In the genomic region with DNA sequence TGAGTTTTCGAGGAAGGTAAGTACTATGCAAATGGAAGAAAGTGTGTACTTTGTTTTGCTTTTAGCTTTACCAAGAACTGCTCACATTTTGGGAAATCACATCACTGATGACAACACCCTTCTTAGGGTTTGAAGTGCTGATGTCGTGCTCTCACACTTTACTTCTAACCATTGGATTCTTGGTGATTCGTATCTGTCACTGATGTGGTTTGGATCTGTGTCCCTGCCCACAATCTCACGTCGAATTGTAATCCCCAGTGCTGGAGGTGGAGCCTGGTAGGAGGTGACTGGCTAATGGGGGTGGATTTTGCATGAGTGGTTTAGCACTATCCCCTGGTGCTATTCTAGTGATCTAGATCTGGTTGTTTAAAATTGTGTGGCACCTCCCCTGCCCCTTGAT, we compare ENCODE assay signal across 20 cellular contexts.
DNase-seq lines count a peak whose midpoint lies in the region; ATAC-seq and TF ChIP-seq lines count a peak whose summit lies in the region.
"Had no signal": no experiment of that assay in that cellular context is flagged by ENCODE, and none has a peak within 500 bp of the region (broad histone marks: within the 10 kb centered on the region; RNA-seq: fewer than 3 reads in every experiment).

No MANE protein-coding gene starts in this region.

- H3K23ac ChIP-seq in mesendoderm (ENCODE audit: low read length), result no peak overlapping the region

- no peak overlapping the region for H2BK5ac ChIP-seq in mesendoderm (ENCODE audit: low read length)

- H3K56ac ChIP-seq in mesendoderm (ENCODE audit: low read length), result no peak overlapping the region

- intact Hi-C loops in left colon (cut with DNase I, micrococcal nuclease), result no loop called here

- H3K4ac ChIP-seq in mesendoderm (ENCODE audit: low read depth, low read length), result no peak overlapping the region

- H3K9ac ChIP-seq in mesendoderm (ENCODE audit: low read length), result no peak overlapping the region

- no peaks in the 10 kb centered on the region for H3K79me2 ChIP-seq in mesendoderm (ENCODE audit: control insufficient read depth, insufficient read depth, low read length)

- no peak for TF ChIP-seq CTCF in omental fat pad (IDR thresholded peaks at IDR 0.05)

- no peak overlapping the region for H4K8ac ChIP-seq in mesendoderm (ENCODE audit: low read depth, low read length)

- no peak overlapping the region for H2AK5ac ChIP-seq in mesendoderm (ENCODE audit: low read length)

- no peaks in the 10 kb centered on the region for H3K79me1 ChIP-seq in mesendoderm (ENCODE audit: low read length)

- no peaks in the 10 kb centered on the region for H3K36me3 ChIP-seq in mesendoderm (ENCODE audit: control insufficient read depth, insufficient read depth, low read length)
- H3K36me3 ChIP-seq: MG63, Peyer's patch, thyroid gland had no signal

- H4K5ac ChIP-seq in mesendoderm (ENCODE audit: low read length), result no peak overlapping the region

- H3K27ac ChIP-seq in mesendoderm (ENCODE audit: low read depth, low read length), result no peak overlapping the region
- H3K27ac ChIP-seq: Peyer's patch, thyroid gland had no signal

- H3K4me3 ChIP-seq in mesendoderm (ENCODE audit: low read length), result no peak overlapping the region
- H3K4me3 ChIP-seq: GM12878, MG63, Peyer's patch, thyroid gland had no signal

- H3K4me2 ChIP-seq in mesendoderm (ENCODE audit: low read length), result no peak overlapping the region

- WGBS in mesendoderm (ENCODE audit: extremely low coverage, insufficient coverage, low lambda C conversion rate), result no CpG with 5 or more reads among the region's 5 CpGs

- ATAC-seq in left colon (no peak), omental fat pad (ENCODE audit: low FRiP score) (no peak), GM21423 (IDR thresholded peaks at IDR 0.05; ENCODE audit: unreplicated experiment) (no peak)
- ATAC-seq: GM12878; stimulated activated memory B cell treated with anti-CD40 and anti-IgM and Interleukin-4, amounts not matched to agents 10 μg/mL and 1 μg/mL and 100 μg/mL, for 72 hours had no signal

- H3K18ac ChIP-seq in mesendoderm (ENCODE audit: low read length), result no peak overlapping the region

- no peak overlapping the region for H2BK15ac ChIP-seq in mesendoderm (replicated peaks; ENCODE audit: low read depth)

- H3K27me3 ChIP-seq in mesendoderm (ENCODE audit: insufficient read depth, low read length, poor library complexity), result no peaks in the 10 kb centered on the region
- H3K27me3 ChIP-seq: MG63, Peyer's patch, thyroid gland had no signal

- no peaks in the 10 kb centered on the region for H3K4me1 ChIP-seq in mesendoderm (ENCODE audit: control insufficient read depth, low read depth, low read length)
- H3K4me1 ChIP-seq: Peyer's patch, thyroid gland had no signal

- peak; percentile 53 for DNase-seq in stimulated activated CD4-positive, alpha-beta T cell treated with anti-CD3 and anti-CD28 coated beads, Interleukin-1b, Interleukin-23, amount 100 ng/mL, for 48 hours
- DNase-seq in stimulated activated CD4-positive, alpha-beta T cell treated with anti-CD3 and anti-CD28 coated beads, Interleukin-4, amount 100 ng/mL, for 1 hour, result no peak
- peak; percentile 47 to 58 for DNase-seq in activated T-cell treated with anti-CD3 and anti-CD28 coated beads, Interleukin-2, amount 50 U/mL, for 48 hours
- DNase-seq in mesendoderm, result peak; percentile 33
- DNase-seq in left colon, result no peak
- DNase-seq in omental fat pad (ENCODE audit: low spot score), result no peak
- DNase-seq: amniotic stem cell, cortex of kidney, DMS79, kidney glomerular epithelial cell, MG63, NCI-H1417 treated with DMSO at 0.1 percent for 48 hours, NCI-H510A, nucleus accumbens, Peyer's patch, small intestine, thyroid gland had no signal

- no peak overlapping the region for H2BK120ac ChIP-seq in mesendoderm (ENCODE audit: low read depth, low read length)

Comparison
In these comparisons a context has a peak if more than half of its experiments do, and no peak if none do; other contexts are left out.
1. DNase-seq: peak in stimulated activated CD4-positive, alpha-beta T cell treated with anti-CD3 and anti-CD28 coated beads, Interleukin-1b, Interleukin-23, amount 100 ng/mL, for 48 hours (single experiment), activated T-cell treated with anti-CD3 and anti-CD28 coated beads, Interleukin-2, amount 50 U/mL, for 48 hours (2 of 2) and mesendoderm (single experiment); none in stimulated activated CD4-positive, alpha-beta T cell treated with anti-CD3 and anti-CD28 coated beads, Interleukin-4, amount 100 ng/mL, for 1 hour (single experiment), left colon (0 of 2) and omental fat pad (single experiment).